In the genomic region with DNA sequence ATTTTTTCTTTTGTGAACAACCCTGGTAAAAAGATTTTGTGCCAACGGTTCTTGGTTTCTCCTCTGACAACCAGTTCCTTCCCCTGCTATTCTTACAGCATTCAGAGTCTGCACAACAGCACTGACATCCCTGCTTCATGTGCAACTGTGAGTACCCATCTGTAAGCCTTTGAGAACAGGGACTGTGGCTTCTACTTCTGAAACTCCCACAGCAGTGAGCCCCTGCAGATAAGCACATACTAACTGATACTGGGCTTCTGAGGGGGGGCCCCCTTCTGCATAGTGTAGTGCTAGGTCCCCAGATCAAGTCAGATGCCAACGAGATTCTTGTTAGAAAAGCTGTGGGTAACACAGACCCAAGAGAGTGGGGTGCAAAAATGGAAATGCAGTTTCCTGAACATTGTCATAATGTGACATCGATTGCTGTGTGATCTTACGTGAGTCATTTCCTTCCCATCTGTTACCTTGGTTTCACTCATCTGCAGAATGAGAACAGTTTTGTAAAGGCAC, we compare ENCODE assay signal across 8 cellular contexts.
DNase-seq lines count a peak whose midpoint lies in the region; ATAC-seq lines count a peak whose summit lies in the region.

No MANE protein-coding gene starts in this region.

- H3K4me3 Mint-ChIP-seq in T-helper 2 cell treated with Interferon-gamma antibody and Interleukin-4, amounts not matched to agents 5 μg/mL and 100 μg/mL, for 36 hours = peak overlapping the region; percentile 78

- H3K9me3 Mint-ChIP-seq in T-helper 2 cell treated with Interferon-gamma antibody and Interleukin-4, amounts not matched to agents 5 μg/mL and 100 μg/mL, for 36 hours = no peaks in the 10 kb centered on the region

- ATAC-seq in GM18909 (IDR thresholded peaks at IDR 0.05; ENCODE audit: poor library complexity, unreplicated experiment) = peak; percentile 82
- ATAC-seq in HG03025 (IDR thresholded peaks at IDR 0.05; ENCODE audit: low FRiP score, unreplicated experiment) = peak; percentile 71

- H3K36me3 Mint-ChIP-seq in T-helper 2 cell treated with Interferon-gamma antibody and Interleukin-4, amounts not matched to agents 5 μg/mL and 100 μg/mL, for 36 hours (ENCODE audit: low read depth) = no peaks in the 10 kb centered on the region

- no peaks in the 10 kb centered on the region for H3K27me3 Mint-ChIP-seq in T-helper 2 cell treated with Interferon-gamma antibody and Interleukin-4, amounts not matched to agents 5 μg/mL and 100 μg/mL, for 36 hours (ENCODE audit: low read depth)

- DNase-seq in T-helper 2 cell treated with Interferon-gamma antibody and Interleukin-4, amounts not matched to agents 5 μg/mL and 100 μg/mL, for 36 hours (ENCODE audit: low spot score) = peak; percentile 91
- peak; percentile 83 for DNase-seq in central memory CD4-positive, alpha-beta T cell
- DNase-seq in stimulated activated CD8-positive, alpha-beta memory T cell treated with anti-CD3 and anti-CD28 coated beads, Interleukin-7, amount 100 ng/mL, for 4 hours (ENCODE audit: low read depth in 2 of 2) = peak; percentile 58 to 68
- DNase-seq in GM03348 (ENCODE audit: low spot score) (no peak), NCI-H524 treated with DMSO at 0.1 percent for 48 hours (lab: John Stamatoyannopoulos, UW) (no peak), LoVo (ENCODE audit: low spot score) (no peak)

- peaks cover 64% of the 10 kb centered on the region for H3K4me1 Mint-ChIP-seq in T-helper 2 cell treated with Interferon-gamma antibody and Interleukin-4, amounts not matched to agents 5 μg/mL and 100 μg/mL, for 36 hours (ENCODE audit: low read depth)

- H3K27ac Mint-ChIP-seq in T-helper 2 cell treated with Interferon-gamma antibody and Interleukin-4, amounts not matched to agents 5 μg/mL and 100 μg/mL, for 36 hours = peak overlapping the region; percentile 94

Comparison
In these comparisons a context has a peak if more than half of its experiments do, and no peak if none do; other contexts are left out.
1. DNase-seq: peak in T-helper 2 cell treated with Interferon-gamma antibody and Interleukin-4, amounts not matched to agents 5 μg/mL and 100 μg/mL, for 36 hours (single experiment), central memory CD4-positive, alpha-beta T cell (single experiment) and stimulated activated CD8-positive, alpha-beta memory T cell treated with anti-CD3 and anti-CD28 coated beads, Interleukin-7, amount 100 ng/mL, for 4 hours (2 of 2); none in GM03348 (single experiment), NCI-H524 treated with DMSO at 0.1 percent for 48 hours (single experiment) and LoVo (single experiment).